In the genomic region with DNA sequence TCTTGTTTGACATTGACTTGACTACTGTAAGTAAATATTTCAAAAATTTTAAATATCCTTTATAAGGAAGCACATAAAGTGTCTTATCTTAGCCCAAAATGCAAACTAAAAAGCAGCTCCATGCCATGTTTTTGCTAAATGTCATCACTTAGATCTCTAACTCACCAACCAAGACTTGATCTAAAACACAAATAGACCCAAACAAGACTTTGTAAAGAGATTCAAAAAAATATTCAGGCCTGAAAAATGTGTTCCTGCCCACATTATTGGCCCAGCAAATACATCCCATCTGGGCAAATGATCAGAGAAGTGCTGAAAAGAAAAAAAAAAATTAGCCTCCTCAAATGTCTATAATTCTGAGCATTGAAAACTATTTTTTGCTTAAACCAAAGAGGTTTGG, we compare ENCODE assay signal across 1 cellular context.
TF ChIP-seq lines count a peak whose summit lies in the region.

No MANE protein-coding gene starts in this region.

TF ChIP-seq in IMR-90, 13 proteins besides CTCF, POLR2A, EP300 and RAD21:
- TF ChIP-seq FOS (IDR thresholded peaks at IDR 0.05; ENCODE audit: low read depth, low read length) (no peak), RCOR1 (IDR thresholded peaks at IDR 0.05; ENCODE audit: insufficient replicate concordance, low read length) (no peak), SMC3 (IDR thresholded peaks at IDR 0.05; ENCODE audit: low read depth, low read length) (no peak), CHD1 (IDR thresholded peaks at IDR 0.05; ENCODE audit: low read depth, low read length) (no peak), MAZ (IDR thresholded peaks at IDR 0.05; ENCODE audit: borderline replicate concordance, low read depth, low read length) (no peak), MAFK (IDR thresholded peaks at IDR 0.05; ENCODE audit: low read depth, low read length) (no peak)
- TF ChIP-seq, protein P1, sequence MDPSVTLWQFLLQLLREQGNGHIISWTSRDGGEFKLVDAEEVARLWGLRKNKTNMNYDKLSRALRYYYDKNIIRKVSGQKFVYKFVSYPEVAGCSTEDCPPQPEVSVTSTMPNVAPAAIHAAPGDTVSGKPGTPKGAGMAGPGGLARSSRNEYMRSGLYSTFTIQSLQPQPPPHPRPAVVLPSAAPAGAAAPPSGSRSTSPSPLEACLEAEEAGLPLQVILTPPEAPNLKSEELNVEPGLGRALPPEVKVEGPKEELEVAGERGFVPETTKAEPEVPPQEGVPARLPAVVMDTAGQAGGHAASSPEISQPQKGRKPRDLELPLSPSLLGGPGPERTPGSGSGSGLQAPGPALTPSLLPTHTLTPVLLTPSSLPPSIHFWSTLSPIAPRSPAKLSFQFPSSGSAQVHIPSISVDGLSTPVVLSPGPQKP (IDR thresholded peaks at IDR 0.05; ENCODE audit: borderline replicate concordance, low read depth, low read length): no peak
